Comparison of ENCODE assay signal across 8 cellular contexts in the genomic region with DNA sequence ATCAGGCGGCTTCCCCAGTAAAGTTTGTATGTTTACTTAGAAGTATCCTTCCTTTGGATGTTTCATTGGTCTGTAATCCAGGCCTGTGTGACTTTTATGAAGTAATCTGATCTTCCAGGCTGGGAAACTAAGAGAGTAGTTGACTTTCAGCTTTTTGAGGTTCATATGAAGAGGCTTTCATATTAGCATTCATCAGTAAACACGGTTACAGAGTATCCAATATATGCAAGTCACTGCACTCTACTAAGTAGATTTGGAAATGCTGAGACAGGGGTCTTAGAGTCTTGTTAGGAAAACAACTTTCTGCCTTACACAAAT. TPM values are rescaled to one million over a fixed set of nuclear protein-coding genes. Genes with fewer than 3 reads are reported as not detected.
DNase-seq lines count a peak whose midpoint lies in the region; ATAC-seq and TF ChIP-seq lines count a peak whose summit lies in the region.

No MANE protein-coding gene starts in this region.

- H3K23me2 ChIP-seq in H9 (ENCODE audit: insufficient read length, low read depth, low read length, poor library complexity, severe bottlenecking): peaks cover 6% of the 10 kb centered on the region

- no peak overlapping the region for H4K5ac ChIP-seq in H9 (ENCODE audit: insufficient read length, low read depth, low read length)

- no peak overlapping the region for H3K18ac ChIP-seq in H9 (ENCODE audit: insufficient read length, low read depth, low read length)

- ATAC-seq in SK-N-SH treated with all-trans-retinoic acid at 6 μM for 48 hours (0 out of 3 replicates have a peak, but pooled peaks have one; percentile 0), GM18868 (IDR thresholded peaks at IDR 0.05; ENCODE audit: unreplicated experiment) (no peak)

- peaks cover 17 to 20% of the 10 kb centered on the region in 2 experiments for H3K4me1 Mint-ChIP-seq in H9

- no peak overlapping the region for H2AFZ ChIP-seq in H9 (ENCODE audit: low read length)

- peaks cover 10% of the 10 kb centered on the region; the same call in 1 of the 2 replicates for H3K79me2 ChIP-seq in H9 (ENCODE audit: insufficient read depth, low read length)

- no peak overlapping the region for H3K27ac ChIP-seq in H9 (ENCODE audit: insufficient read length, low read depth, low read length)

- H3K4me3 ChIP-seq in fibroblast of villous mesenchyme (ENCODE audit: low read depth, low read length) (peak overlapping the region; percentile 91), skeletal muscle cell (ENCODE audit: low read depth, low read length) (peak overlapping the region; percentile 83)

- H3K4me1 ChIP-seq in H9 (ENCODE audit: insufficient read depth, low read length): no peaks in the 10 kb centered on the region; the same call in 1 of the 2 replicates

- no peak overlapping the region for H4K91ac ChIP-seq in H9 (ENCODE audit: insufficient read length, low read depth, low read length)

- H3K23ac ChIP-seq in H9 (ENCODE audit: insufficient read length, low read depth, low read length): no peak overlapping the region

- H3K4ac ChIP-seq in H9 (ENCODE audit: low read depth, low read length): no peak overlapping the region

- H3K9me3 ChIP-seq in H9 (ENCODE audit: control insufficient read depth, low read depth, low read length): no peaks in the 10 kb centered on the region

- no peak for TF ChIP-seq CTCF in H9 (conservative IDR thresholded peaks at IDR 0.05)
- TF ChIP-seq CTCF in fibroblast of villous mesenchyme (IDR thresholded peaks at IDR 0.05; ENCODE audit: insufficient read depth, low read depth, low read length): no peak

- no peak overlapping the region for H2BK120ac ChIP-seq in H9 (ENCODE audit: low read depth, low read length, poor library complexity, severe bottlenecking)

- no peak overlapping the region for H3T11ph ChIP-seq in H9 (ENCODE audit: low read length)

- H3K27me3 ChIP-seq in H9 (ENCODE audit: insufficient read depth, low read length): no peaks in the 10 kb centered on the region

- no peak overlapping the region for H2BK5ac ChIP-seq in H9 (ENCODE audit: insufficient read length, low read length)

- WGBS in H9 (ENCODE audit: extremely low coverage, insufficient read length, low lambda C conversion rate): no CpG with 5 or more reads among the region's 2 CpGs

- H2BK20ac ChIP-seq in H9 (ENCODE audit: low read depth, low read length, poor library complexity, severe bottlenecking): no peak overlapping the region

- peak overlapping the region; percentile 67 for H3K4me2 ChIP-seq in H9 (ENCODE audit: insufficient read depth, insufficient read length, low read length)

- no peaks in the 10 kb centered on the region for H4K20me1 ChIP-seq in H9 (ENCODE audit: control insufficient read depth, insufficient read depth, insufficient read length)

- no peaks in the 10 kb centered on the region; a peak in 1 of 5 replicates for H3K9me3 Mint-ChIP-seq in H9

- H3K14ac ChIP-seq in H9 (ENCODE audit: insufficient read depth, low read length): no peak overlapping the region

- no peak for DNase-seq in H9
- DNase-seq in fibroblast of villous mesenchyme (ENCODE audit: low read depth): peak; percentile 79
- DNase-seq in skeletal muscle cell (ENCODE audit: low read depth): no peak
- DNase-seq in GDM1 (lab: John Stamatoyannopoulos, UW): no peak
- no peak for DNase-seq in HK-2 (ENCODE audit: unreplicated experiment)
- no peak for DNase-seq in DMS79 (lab: John Stamatoyannopoulos, UW)

- H3K79me1 ChIP-seq in H9 (ENCODE audit: insufficient read depth, low read depth, low read length, poor library complexity, severe bottlenecking): peaks cover 10% of the 10 kb centered on the region

- no peak overlapping the region for H3K56ac ChIP-seq in H9 (ENCODE audit: insufficient read length, low read depth, low read length)

- no peaks in the 10 kb centered on the region for H3K27me3 Mint-ChIP-seq in H9 (ENCODE audit: low read depth)

- no peak overlapping the region for H2BK15ac ChIP-seq in H9 (ENCODE audit: low read depth, low read length)

- peak overlapping the region; percentile 98 to 99 for H3K4me3 Mint-ChIP-seq in H9

- no peak overlapping the region for H2AK5ac ChIP-seq in H9 (ENCODE audit: insufficient read length, low read length)

- no peak overlapping the region for H2BK12ac ChIP-seq in H9 (ENCODE audit: insufficient read length, low read depth, low read length)

- peak overlapping the region; percentile 82 for H3K9ac ChIP-seq in H9 (ENCODE audit: extremely low read depth, insufficient read length, low read length)

- no peak overlapping the region for H4K8ac ChIP-seq in H9 (replicated peaks; ENCODE audit: insufficient read length, low read depth, low read length)

- H3K36me3 Mint-ChIP-seq in H9 (ENCODE audit: insufficient read depth in 1 of 3, low read depth in 3 of 3): peaks cover 8 to 40% (median 31%) of the 10 kb centered on the region in 3 experiments

- peak overlapping the region in 1 of 3 experiments; percentile 99; a peak in 2 of 7 replicates for H3K27ac Mint-ChIP-seq in H9

TF ChIP-seq in SK-N-SH treated with all-trans-retinoic acid at 6 μM for 48 hours, 23 proteins besides CTCF, POLR2A, EP300 and RAD21:
- TF ChIP-seq, protein P1, sequence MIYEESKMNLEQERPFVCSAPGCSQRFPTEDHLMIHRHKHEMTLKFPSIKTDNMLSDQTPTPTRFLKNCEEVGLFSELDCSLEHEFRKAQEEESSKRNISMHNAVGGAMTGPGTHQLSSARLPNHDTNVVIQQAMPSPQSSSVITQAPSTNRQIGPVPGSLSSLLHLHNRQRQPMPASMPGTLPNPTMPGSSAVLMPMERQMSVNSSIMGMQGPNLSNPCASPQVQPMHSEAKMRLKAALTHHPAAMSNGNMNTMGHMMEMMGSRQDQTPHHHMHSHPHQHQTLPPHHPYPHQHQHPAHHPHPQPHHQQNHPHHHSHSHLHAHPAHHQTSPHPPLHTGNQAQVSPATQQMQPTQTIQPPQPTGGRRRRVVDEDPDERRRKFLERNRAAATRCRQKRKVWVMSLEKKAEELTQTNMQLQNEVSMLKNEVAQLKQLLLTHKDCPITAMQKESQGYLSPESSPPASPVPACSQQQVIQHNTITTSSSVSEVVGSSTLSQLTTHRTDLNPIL (CRISPR knock-in tag; IDR thresholded peaks at IDR 0.05; ENCODE audit: low read depth): no peak
- TF ChIP-seq ARNTL (CRISPR knock-in tag; IDR thresholded peaks at IDR 0.05; ENCODE audit: borderline replicate concordance, low read depth) (no peak), BACH2 (CRISPR knock-in tag; IDR thresholded peaks at IDR 0.05; ENCODE audit: borderline replicate concordance) (no peak)
TF ChIP-seq in SK-N-SH treated with all-trans-retinoic acid at 6 μM for 48 hours: peak in this region for 0.

RNA-seq across cellular contexts. Expression of a gene that starts 1.1 kb away (rescaled TPM):
- total RNA-seq in H9 (2021) (44.9 and 50.4 TPM in 2 replicates), fibroblast of villous mesenchyme (22.2 and 44.5 TPM in 2 replicates)

RNA-seq across cellular contexts. Expression of a gene that starts 15.0 kb away (rescaled TPM):
- total RNA-seq in H9 (2021) (72.2 and 77.0 TPM in 2 replicates), fibroblast of villous mesenchyme (38.7 and 88.9 TPM in 2 replicates)

RNA-seq across cellular contexts. Expression of a gene that starts 15.2 kb away (rescaled TPM):
- total RNA-seq in H9 (2021) (39.5 and 41.0 TPM in 2 replicates), fibroblast of villous mesenchyme (52.5 and 68.7 TPM in 2 replicates)
